8 cellular contexts compared by ENCODE assay signal in genomic region chr15:67884514-67885225, GRCh38. TPM values are rescaled to one million over a fixed set of nuclear protein-coding genes. Genes with fewer than 3 reads are reported as not detected.
DNase-seq lines count a peak whose midpoint lies in the region; ATAC-seq, FAIRE-seq and TF ChIP-seq lines count a peak whose summit lies in the region.

No MANE protein-coding gene starts in this region.

- H3K9me3 Mint-ChIP-seq in activated CD4-positive, alpha-beta T cell treated with anti-CD3 and anti-CD28 coated beads, Interleukin-2, amount 10 ng/mL, durations not matched to agents 7 days and 5 days = peaks cover 1% of the 10 kb centered on the region

- 8% methylated on average over 6 of the region's 48 CpGs for WGBS in HepG2 (ENCODE audit: low lambda C conversion rate)

- no peak; the same call in 1 of the 2 replicates for TF ChIP-seq RAD21 in HepG2 (CRISPR knock-in tag; IDR thresholded peaks at IDR 0.05)

- peak overlapping the region; percentile 4 for H3K27ac Mint-ChIP-seq in activated CD4-positive, alpha-beta T cell treated with anti-CD3 and anti-CD28 coated beads, Interleukin-2, amount 10 ng/mL, durations not matched to agents 7 days and 5 days

- TF ChIP-seq EP300 in HepG2 (IDR thresholded peaks at IDR 0.05; ENCODE audit: low read depth in 2 of 2, low read length in 2 of 2) = peak; percentile 70 to 93; a peak in 3 of 4 replicates
- peak; percentile 84; the same call in 1 of the 2 replicates for TF ChIP-seq EP300 in HepG2 (CRISPR knock-in tag; IDR thresholded peaks at IDR 0.05; ENCODE audit: borderline replicate concordance)

- H3K36me3 ChIP-seq in HepG2 (replicated peaks in 1 of 2; ENCODE audit: control insufficient read depth in 1 of 2, insufficient read depth in 2 of 2, low read length in 2 of 2) = no peaks in the 10 kb centered on the region

- peak overlapping the region in 55 of 59 donors; percentile 3 to 88 (median 69) for H3K27ac ChIP-seq in dorsolateral prefrontal cortex
- H3K27ac ChIP-seq in HepG2 (ENCODE audit: extremely low read length, insufficient read depth, low read length) = peak overlapping the region; percentile 81

- peak; percentile 47 to 52; a peak in 3 of 4 replicates for TF ChIP-seq POLR2A in HepG2 (IDR thresholded peaks at IDR 0.05; ENCODE audit: insufficient read depth in 1 of 2, low read depth in 2 of 2, low read length in 2 of 2)

- peak overlapping the region; percentile 46 to 76 (median 62) for H3K4me3 ChIP-seq in dorsolateral prefrontal cortex
- H3K4me3 ChIP-seq in HepG2 (replicated peaks in 1 of 3; ENCODE audit: insufficient read depth in 1 of 3, low read depth in 2 of 3, low read length in 3 of 3) = peak overlapping the region; percentile 43 to 60 (median 54); a peak in 5 of 6 replicates

- no TSS peak for BruUV-seq in HepG2 (replicated peaks; lab: Mats Ljungman, UMichigan)

- H2AFZ ChIP-seq in HepG2 (ENCODE audit: low read length) = peak overlapping the region; percentile 46

- peaks cover 13% of the 10 kb centered on the region for H3K27me3 Mint-ChIP-seq in activated CD4-positive, alpha-beta T cell treated with anti-CD3 and anti-CD28 coated beads, Interleukin-2, amount 10 ng/mL, durations not matched to agents 7 days and 5 days

- DNase-seq in GM04504 (ENCODE audit: low read depth) (peak; percentile 5), NCI-H2171 (lab: John Stamatoyannopoulos, UW) (peak; percentile 56), dorsolateral prefrontal cortex (peak; percentile 44 to 78 (median 63)), HepG2 (ENCODE audit: low spot score) (peak; percentile 89), DMS114 treated with DMSO at 0.1 percent for 48 hours (lab: John Stamatoyannopoulos, UW; ENCODE audit: unreplicated experiment) (no peak)
- DNase-seq in activated CD4-positive, alpha-beta T cell treated with anti-CD3 and anti-CD28 coated beads, Interleukin-2, amount 10 ng/mL, durations not matched to agents 7 days and 5 days = peak; percentile 42
- DNase-seq in stimulated activated CD4-positive, alpha-beta T cell treated with anti-CD3 and anti-CD28 coated beads, Interleukin-2, amount 100 ng/mL, for 24 hours = peak; percentile 63 to 70
- DNase-seq in NK-92 treated with Interleukin-12 subunit alpha and Interleukin-12 subunit beta, amount 100 ng/mL, for 24 hours (lab: John Stamatoyannopoulos, UW) = no peak

- no peaks in the 10 kb centered on the region for H3K36me3 Mint-ChIP-seq in activated CD4-positive, alpha-beta T cell treated with anti-CD3 and anti-CD28 coated beads, Interleukin-2, amount 10 ng/mL, durations not matched to agents 7 days and 5 days (ENCODE audit: low read depth)

- CTCF ChIA-PET in activated CD4-positive, alpha-beta T cell treated with anti-CD3 and anti-CD28 coated beads, Interleukin-2, amount 10 ng/mL, durations not matched to agents 7 days and 5 days (lab: Charles Lee) = interaction anchor here (1.1 kb wide), 1 partner anchor 15 kb away, joined by 3 read pairs; no protein-coding TSS in a partner anchor
- CTCF ChIA-PET in HepG2 (lab: Yijun Ruan, JAX; ENCODE audit: low intra/inter-chr PET ratio, low total read pairs) = no interaction called here

- H3K4me1 ChIP-seq in HepG2 (ENCODE audit: insufficient read depth, low read length) = peaks cover 60% of the 10 kb centered on the region

- no peak for FAIRE-seq in HepG2 (lab: Jason Lieb, UNC)

- peak overlapping the region; percentile 83 for H3K4me2 ChIP-seq in HepG2 (ENCODE audit: low read depth, low read length)

- TF ChIP-seq CTCF in dorsolateral prefrontal cortex (IDR thresholded peaks at IDR 0.05 in 54 of 56, conservative IDR thresholded peaks at IDR 0.05 in 2 of 56; ENCODE audit: low read depth in 1 of 56, partially characterized antibody in 56 of 56) (peak in 8 of 56 donors; percentile 5 to 35 (median 17)), HepG2 (CRISPR knock-in tag; IDR thresholded peaks at IDR 0.05) (no peak)

- ATAC-seq in HepG2 = peak; percentile 96

- H3K9ac ChIP-seq in HepG2 (ENCODE audit: insufficient read depth, low read depth, low read length) = peak overlapping the region; percentile 68

- intact Hi-C loops in dorsolateral prefrontal cortex (cut with DNase I) (no loop called here), HepG2 (cut with micrococcal nuclease; ENCODE audit: unreplicated experiment) (loop anchor here (1.0 to 5.0 kb wide), 4 partner anchors 31 to 168 kb away; no protein-coding TSS in a partner anchor)

- no peaks in the 10 kb centered on the region for H3K79me2 ChIP-seq in HepG2 (ENCODE audit: insufficient read depth, low read length)

- H3K9me3 ChIP-seq in HepG2 (ENCODE audit: low read length) = no peaks in the 10 kb centered on the region

- peak overlapping the region; percentile 64 for H3K4me3 Mint-ChIP-seq in activated CD4-positive, alpha-beta T cell treated with anti-CD3 and anti-CD28 coated beads, Interleukin-2, amount 10 ng/mL, durations not matched to agents 7 days and 5 days

- H3K27me3 ChIP-seq in dorsolateral prefrontal cortex (no peaks in the 10 kb centered on the region), HepG2 (ENCODE audit: control insufficient read depth in 1 of 2, insufficient read depth in 2 of 2, low read length in 2 of 2) (no peaks in the 10 kb centered on the region)

- peaks cover 19% of the 10 kb centered on the region for H3K4me1 Mint-ChIP-seq in activated CD4-positive, alpha-beta T cell treated with anti-CD3 and anti-CD28 coated beads, Interleukin-2, amount 10 ng/mL, durations not matched to agents 7 days and 5 days

- POLR2A ChIA-PET in activated CD4-positive, alpha-beta T cell treated with anti-CD3 and anti-CD28 coated beads, Interleukin-2, amount 10 ng/mL, durations not matched to agents 7 days and 5 days (lab: Charles Lee) = no interaction called here
- POLR2A ChIA-PET in HepG2 (lab: Yijun Ruan, JAX) = interaction anchor here (0.8 to 3.2 kb wide), 4 partner anchors 13 to 62 kb away, joined by 3 to 24 read pairs (median 10); no protein-coding TSS in a partner anchor

- H4K20me1 ChIP-seq in HepG2 (ENCODE audit: insufficient read depth, low read length) = no peaks in the 10 kb centered on the region

- in situ Hi-C loops in HepG2 (cut with HindIII; ENCODE audit: extremely low pct_ligation_motif_present, low pct_unique_long_range_greater_than_20kb) = no loop called here

RNA-seq across cellular contexts. Expression of gene RNU6-1, which starts 44.8 kb away (rescaled TPM):
- not detected for total RNA-seq in activated CD4-positive, alpha-beta T cell treated with anti-CD3 and anti-CD28 coated beads, Interleukin-2, amount 10 ng/mL, durations not matched to agents 7 days and 5 days
- total RNA-seq in dorsolateral prefrontal cortex (not detected), HepG2 (2016; rRNA removed; fragmentation: Illumina TruSeq; extraction: Trizol) (under 0.01 TPM in 1 of 2 replicates, not detected in the other)
- under 0.01 TPM in 2 replicates for total RNA-seq in HepG2 (2016; cell fraction: cytosol; rRNA removed; fragmentation: Illumina TruSeq; extraction: Trizol; ENCODE audit: low read depth)
- total RNA-seq in HepG2 (2016; cell fraction: insoluble cytoplasmic fraction; rRNA removed; fragmentation: Illumina TruSeq; extraction: Trizol) = under 0.01 TPM in 1 of 2 replicates, not detected in the other
- under 0.01 TPM in 1 of 2 replicates, not detected in the other for total RNA-seq in HepG2 (2016; cell fraction: membrane; rRNA removed; fragmentation: Illumina TruSeq; extraction: Trizol)
- not detected in 2 replicates for total RNA-seq in HepG2 (2016; cell fraction: nucleus; rRNA removed; fragmentation: Illumina TruSeq; extraction: Trizol)
- polyA plus RNA-seq in HepG2 (2011; rRNA removed) = not detected in 2 replicates
- not detected in 2 replicates for polyA plus RNA-seq in HepG2 (2011; cell fraction: cytosol; rRNA removed)
- not detected in 2 replicates for polyA plus RNA-seq in HepG2 (2011; cell fraction: nucleus; rRNA removed)
- not detected in 2 replicates for polyA plus RNA-seq in HepG2 (2012)
- polyA plus RNA-seq in HepG2 (2016; cell fraction: cytosol; fragmentation: Illumina TruSeq; extraction: Trizol; ENCODE audit: low read depth) = not detected in 2 replicates
- not detected in 2 replicates for polyA plus RNA-seq in HepG2 (2016; cell fraction: insoluble cytoplasmic fraction; fragmentation: Illumina TruSeq; extraction: Trizol; ENCODE audit: low read depth)
- not detected in 2 replicates for polyA plus RNA-seq in HepG2 (2016; cell fraction: membrane; fragmentation: Illumina TruSeq; extraction: Trizol; ENCODE audit: low read depth)
- polyA plus RNA-seq in HepG2 (2016; cell fraction: nucleus; fragmentation: Illumina TruSeq; extraction: Trizol; ENCODE audit: insufficient read depth, low read depth) = not detected in 2 replicates
- polyA minus RNA-seq in HepG2 (2011; rRNA and poly(A)+ RNA removed; ENCODE audit: low replicate concordance) = under 0.01 TPM in 1 of 2 replicates, not detected in the other
- under 0.01 TPM in 1 of 2 replicates, not detected in the other for polyA minus RNA-seq in HepG2 (2011; cell fraction: cytosol; rRNA and poly(A)+ RNA removed)
- polyA minus RNA-seq in HepG2 (2011; cell fraction: nucleus; rRNA and poly(A)+ RNA removed) = not detected in 2 replicates

RNA-seq across cellular contexts. Expression of gene SKOR1, which starts 59.4 kb away (rescaled TPM):
- total RNA-seq in activated CD4-positive, alpha-beta T cell treated with anti-CD3 and anti-CD28 coated beads, Interleukin-2, amount 10 ng/mL, durations not matched to agents 7 days and 5 days = under 1 TPM; 0.29 to 0.30 TPM
- total RNA-seq in dorsolateral prefrontal cortex (1 to 10 TPM in 108 of 120 experiments, under 1 TPM in 12; 0.49 to 4.0 (median 1.6) TPM), HepG2 (2016; rRNA removed; fragmentation: Illumina TruSeq; extraction: Trizol) (0.09 and 0.10 TPM in 2 replicates)
- total RNA-seq in HepG2 (2016; cell fraction: cytosol; rRNA removed; fragmentation: Illumina TruSeq; extraction: Trizol; ENCODE audit: low read depth) = 0.10 TPM in 1 of 2 replicates, not detected in the other
- total RNA-seq in HepG2 (2016; cell fraction: insoluble cytoplasmic fraction; rRNA removed; fragmentation: Illumina TruSeq; extraction: Trizol) = 0.09 TPM in 1 of 2 replicates, not detected in the other
- total RNA-seq in HepG2 (2016; cell fraction: membrane; rRNA removed; fragmentation: Illumina TruSeq; extraction: Trizol) = not detected in 2 replicates
- 0.25 TPM in 1 of 2 replicates, not detected in the other for total RNA-seq in HepG2 (2016; cell fraction: nucleus; rRNA removed; fragmentation: Illumina TruSeq; extraction: Trizol)
- 0.11 and 0.14 TPM in 2 replicates for polyA plus RNA-seq in HepG2 (2011; rRNA removed)
- 0.04 and 0.09 TPM in 2 replicates for polyA plus RNA-seq in HepG2 (2011; cell fraction: cytosol; rRNA removed)
- 0.96 and 1.0 TPM in 2 replicates for polyA plus RNA-seq in HepG2 (2011; cell fraction: nucleus; rRNA removed)
- 0.27 and 0.28 TPM in 2 replicates for polyA plus RNA-seq in HepG2 (2012)
- not detected in 2 replicates for polyA plus RNA-seq in HepG2 (2016; cell fraction: cytosol; fragmentation: Illumina TruSeq; extraction: Trizol; ENCODE audit: low read depth)
- polyA plus RNA-seq in HepG2 (2016; cell fraction: insoluble cytoplasmic fraction; fragmentation: Illumina TruSeq; extraction: Trizol; ENCODE audit: low read depth) = 0.05 and 0.14 TPM in 2 replicates
- polyA plus RNA-seq in HepG2 (2016; cell fraction: membrane; fragmentation: Illumina TruSeq; extraction: Trizol; ENCODE audit: low read depth) = not detected in 2 replicates
- polyA plus RNA-seq in HepG2 (2016; cell fraction: nucleus; fragmentation: Illumina TruSeq; extraction: Trizol; ENCODE audit: insufficient read depth, low read depth) = 0.35 and 0.36 TPM in 2 replicates
- polyA minus RNA-seq in HepG2 (2011; rRNA and poly(A)+ RNA removed; ENCODE audit: low replicate concordance) = 0.28 and 0.80 TPM in 2 replicates
- not detected in 2 replicates for polyA minus RNA-seq in HepG2 (2011; cell fraction: cytosol; rRNA and poly(A)+ RNA removed)
- polyA minus RNA-seq in HepG2 (2011; cell fraction: nucleus; rRNA and poly(A)+ RNA removed) = 0.75 and 0.90 TPM in 2 replicates

Comparison
In these comparisons a context has a peak if more than half of its experiments do, and no peak if none do; other contexts are left out.
1. DNase-seq: peak in GM04504 (single experiment), NCI-H2171 (single experiment), activated CD4-positive, alpha-beta T cell treated with anti-CD3 and anti-CD28 coated beads, Interleukin-2, amount 10 ng/mL, durations not matched to agents 7 days and 5 days (single experiment), dorsolateral prefrontal cortex (10 of 10), HepG2 (single experiment) and stimulated activated CD4-positive, alpha-beta T cell treated with anti-CD3 and anti-CD28 coated beads, Interleukin-2, amount 100 ng/mL, for 24 hours (2 of 2); none in DMS114 treated with DMSO at 0.1 percent for 48 hours (single experiment) and NK-92 treated with Interleukin-12 subunit alpha and Interleukin-12 subunit beta, amount 100 ng/mL, for 24 hours (single experiment).